8 cellular contexts compared by ENCODE assay signal in genomic region chr15:99733268-99734039, GRCh38. TPM values are rescaled to one million over a fixed set of nuclear protein-coding genes. Genes with fewer than 3 reads are reported as not detected.
DNase-seq lines count a peak whose midpoint lies in the region; ATAC-seq and TF ChIP-seq lines count a peak whose summit lies in the region.

Gene LYSMD4 (minus strand): TSS chr15:99733437. CDS start chr15:99731999, 1,438 bp downstream.

- peak within 1 kb of the TSS; percentile 85 for H3K27ac ChIP-seq in caudate nucleus (ENCODE audit: low read depth, low read length)

- H3K9me3 Mint-ChIP-seq in activated B cell treated with CpG ODN at 0.5 μM for 24 hours = no peaks in the 10 kb centered on the region

- intact Hi-C loops in activated B cell treated with CpG ODN at 0.5 μM for 24 hours (cut with micrococcal nuclease) = loop anchor here (1.0 to 10.0 kb wide), 8 partner anchors 21 to 1089 kb away; partner anchors contain the start of genes ASB7, IGF1R, LINS1 and LRRC28

- TF ChIP-seq CTCF in activated B cell treated with CpG ODN at 0.5 μM for 24 hours (IDR thresholded peaks at IDR 0.05) = no peak

- no peaks in the 10 kb centered on the region for H3K27me3 Mint-ChIP-seq in activated B cell treated with CpG ODN at 0.5 μM for 24 hours

- peak within 1 kb of the TSS; percentile 85 for H3K4me3 Mint-ChIP-seq in activated B cell treated with CpG ODN at 0.5 μM for 24 hours

- POLR2A ChIA-PET in activated B cell treated with CpG ODN at 0.5 μM for 24 hours (lab: Charles Lee) = interaction anchor here (0.6 to 2.4 kb wide), 17 partner anchors 10 to 1185 kb away, joined by 3 to 19 read pairs (median 5); partner anchors contain the start of genes LRRC28 and MEF2A

- CTCF ChIA-PET in activated B cell treated with CpG ODN at 0.5 μM for 24 hours (lab: Charles Lee) = interaction anchor here (0.8 to 3.5 kb wide), 3 partner anchors 23 to 479 kb away, joined by 4 to 14 read pairs (median 4); no protein-coding TSS in a partner anchor

- TF ChIP-seq POLR2A in GM19099 (IDR thresholded peaks at IDR 0.05; ENCODE audit: extremely low read depth, insufficient read length, low read depth) = peak; percentile 68

- peaks cover 14% of the 10 kb centered on the region for H3K4me1 Mint-ChIP-seq in activated B cell treated with CpG ODN at 0.5 μM for 24 hours

- DNase-seq in AML-193 (lab: John Stamatoyannopoulos, UW) (peak; percentile 91), NCI-H345 treated with DMSO at 0.1 percent for 48 hours (lab: John Stamatoyannopoulos, UW; ENCODE audit: unreplicated experiment) (peak; percentile 76), activated B cell treated with CpG ODN at 0.5 μM for 24 hours (peak; percentile 95), caudate nucleus (lab: John Stamatoyannopoulos, UW) (peak; percentile 50 to 99 (median 96)), islet precursor cell (peak; percentile 98)
- peak; percentile 96 to 98 for DNase-seq in stimulated activated CD4-positive, alpha-beta T cell treated with anti-CD3 and anti-CD28 coated beads, Interleukin-12 subunit alpha, Interleukin-12 subunit beta, amount 100 ng/mL, for 24 hours (ENCODE audit: low read depth in 2 of 2)

- ATAC-seq in HG03354 (IDR thresholded peaks at IDR 0.05; ENCODE audit: poor library complexity, severe bottlenecking, unreplicated experiment) = peak; percentile 99
- peak; percentile 99 for ATAC-seq in activated B cell treated with CpG ODN at 0.5 μM for 24 hours (ENCODE audit: low read depth)

- H3K27ac Mint-ChIP-seq in activated B cell treated with CpG ODN at 0.5 μM for 24 hours = peak within 1 kb of the TSS; percentile 83

- H3K36me3 Mint-ChIP-seq in activated B cell treated with CpG ODN at 0.5 μM for 24 hours (ENCODE audit: low read depth) = no peaks in the 10 kb centered on the region

RNA-seq across cellular contexts. Expression of gene LYSMD4, which starts in this region (rescaled TPM):
- total RNA-seq in activated B cell treated with CpG ODN at 0.5 μM for 24 hours = 4.7 and 6.1 TPM in 2 replicates

Comparison
In these comparisons a context has a peak if more than half of its experiments do, and no peak if none do; other contexts are left out.
1. Peak in every context shown above with its lines: DNase-seq, ATAC-seq and H3K27ac ChIP-seq.